ENCODE assay signal across 18 cellular contexts in the genomic region with DNA sequence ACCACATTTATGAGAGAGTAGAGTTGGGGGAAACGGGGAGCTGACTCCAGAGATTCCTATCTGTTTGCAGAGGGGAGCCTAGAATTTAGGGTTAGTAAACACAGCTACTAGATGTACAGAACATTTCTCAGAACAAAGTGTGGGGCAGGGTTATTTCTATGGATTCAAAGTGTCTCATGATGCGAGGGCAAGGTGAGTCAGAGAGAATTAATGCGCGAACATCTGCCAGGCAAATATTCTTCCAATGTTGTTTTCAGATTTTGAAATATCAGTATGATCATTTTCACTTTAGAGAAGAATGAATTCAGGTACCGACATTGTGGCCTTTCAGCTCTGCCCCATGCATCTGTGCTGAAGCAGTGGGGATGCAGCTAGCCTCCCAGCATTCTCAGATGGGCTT.
"Had no signal": no experiment of that assay in that cellular context is flagged by ENCODE, and none has a peak within 500 bp of the region (broad histone marks: within the 10 kb centered on the region; RNA-seq: fewer than 3 reads in every experiment).

No MANE protein-coding gene starts in this region.

- H3K27me3 ChIP-seq: body of pancreas, colonic mucosa, suprapubic skin had no signal

- H3K36me3 Mint-ChIP-seq: activated naive CD4-positive, alpha-beta T cell treated with anti-CD3 and anti-CD28 coated beads, Interleukin-2, amount 10 ng/mL, durations not matched to agents 7 days and 5 days had no signal

- H3K27ac Mint-ChIP-seq: activated naive CD4-positive, alpha-beta T cell treated with anti-CD3 and anti-CD28 coated beads, Interleukin-2, amount 10 ng/mL, durations not matched to agents 7 days and 5 days; activated T-helper 17 cell treated with anti-CD3 and anti-CD28 coated beads, Interleukin-2, amount 50 U/mL, for 72 hours; progenitor cell of endocrine pancreas; T-helper 2 cell treated with Interferon-gamma antibody and Interleukin-4, amounts not matched to agents 5 μg/mL and 100 μg/mL, for 36 hours had no signal

- H3K4me1 ChIP-seq: colonic mucosa had no signal

- H3K4me3 ChIP-seq: body of pancreas, colonic mucosa, smooth muscle cell, suprapubic skin had no signal

- H3K27ac ChIP-seq: body of pancreas, colonic mucosa, suprapubic skin had no signal

- H3K4me3 Mint-ChIP-seq: activated naive CD4-positive, alpha-beta T cell treated with anti-CD3 and anti-CD28 coated beads, Interleukin-2, amount 10 ng/mL, durations not matched to agents 7 days and 5 days; T-helper 2 cell treated with Interferon-gamma antibody and Interleukin-4, amounts not matched to agents 5 μg/mL and 100 μg/mL, for 36 hours had no signal

- H3K9me3 ChIP-seq: body of pancreas, colonic mucosa, suprapubic skin had no signal

- H3K36me3 ChIP-seq: colonic mucosa, suprapubic skin had no signal

- ATAC-seq: activated T-helper 17 cell treated with anti-CD3 and anti-CD28 coated beads, Interleukin-2, amount 50 U/mL, for 72 hours; body of pancreas; esophagus mucosa; right cardiac atrium; stimulated activated naive CD8-positive, alpha-beta T cell treated with anti-CD3 and anti-CD28 coated beads, Interleukin-15, Interleukin-2, amounts not matched to agents 100 U/mL and 50 U/mL, for 24 hours had no signal

- DNase-seq: activated CD4-positive, alpha-beta T cell treated with anti-CD3 and anti-CD28 coated beads, Interleukin-2, amount 50 U/mL, for 4 hours; activated naive CD4-positive, alpha-beta T cell treated with anti-CD3 and anti-CD28 coated beads, Interleukin-2, amount 10 ng/mL, durations not matched to agents 7 days and 5 days; body of pancreas; central memory CD4-positive, alpha-beta T cell; colonic mucosa; hypothalamus; kidney glomerular epithelial cell; right cardiac atrium; stimulated activated CD4-positive, alpha-beta T cell treated with anti-CD3 and anti-CD28 coated beads, Interleukin-4, amount 100 ng/mL, for 4 hours; stimulated activated CD8-positive, alpha-beta memory T cell treated with anti-CD3 and anti-CD28 coated beads, Interleukin-4, amount 100 ng/mL, for 48 hours; stimulated activated naive CD8-positive, alpha-beta T cell treated with anti-CD3 and anti-CD28 coated beads, Interleukin-15, Interleukin-2, amounts not matched to agents 100 U/mL and 50 U/mL, for 24 hours had no signal

- H3K9me3 Mint-ChIP-seq: activated naive CD4-positive, alpha-beta T cell treated with anti-CD3 and anti-CD28 coated beads, Interleukin-2, amount 10 ng/mL, durations not matched to agents 7 days and 5 days; activated T-helper 17 cell treated with anti-CD3 and anti-CD28 coated beads, Interleukin-2, amount 50 U/mL, for 72 hours; nephron; T-helper 2 cell treated with Interferon-gamma antibody and Interleukin-4, amounts not matched to agents 5 μg/mL and 100 μg/mL, for 36 hours had no signal
